Comparison of ENCODE assay signal across 12 cellular contexts in genomic region chr2:8452979-8453903, GRCh38.
DNase-seq lines count a peak whose midpoint lies in the region; ATAC-seq lines count a peak whose summit lies in the region.
"Had no signal": no experiment of that assay in that cellular context is flagged by ENCODE, and none has a peak within 500 bp of the region (broad histone marks: within the 10 kb centered on the region; RNA-seq: fewer than 3 reads in every experiment).

No MANE protein-coding gene starts in this region.

- POLR2A ChIA-PET in activated CD4-positive, alpha-beta memory T cell treated with anti-CD3 and anti-CD28 coated beads for 36 hours (lab: Charles Lee): interaction anchor here (0.9 to 2.2 kb wide), 4 partner anchors 14 to 90 kb away, joined by 3 to 12 read pairs (median 6); no protein-coding TSS in a partner anchor

- CTCF ChIA-PET in activated CD4-positive, alpha-beta memory T cell treated with anti-CD3 and anti-CD28 coated beads for 36 hours (lab: Charles Lee): interaction anchor here (0.9 kb wide), 1 partner anchor 92 kb away, joined by 4 read pairs; no protein-coding TSS in a partner anchor

- ATAC-seq in GM21381 (IDR thresholded peaks at IDR 0.05; ENCODE audit: unreplicated experiment) (no peak), HG03432 (IDR thresholded peaks at IDR 0.05; ENCODE audit: unreplicated experiment) (no peak), HG02623 (IDR thresholded peaks at IDR 0.05; ENCODE audit: unreplicated experiment) (no peak)

- H3K4me3 Mint-ChIP-seq in activated CD4-positive, alpha-beta memory T cell treated with anti-CD3 and anti-CD28 coated beads for 36 hours: no peak overlapping the region
- H3K4me3 Mint-ChIP-seq in immature natural killer cell: peak overlapping the region; percentile 17 to 99 (median 50)
- H3K4me3 Mint-ChIP-seq: HFFc6 had no signal

- H3K27ac Mint-ChIP-seq in activated CD4-positive, alpha-beta memory T cell treated with anti-CD3 and anti-CD28 coated beads for 36 hours: peak overlapping the region; percentile 58
- peak overlapping the region; percentile 86 to 100 (median 99) for H3K27ac Mint-ChIP-seq in immature natural killer cell
- H3K27ac Mint-ChIP-seq: HFFc6 had no signal

- no peaks in the 10 kb centered on the region for H3K9me3 Mint-ChIP-seq in activated CD4-positive, alpha-beta memory T cell treated with anti-CD3 and anti-CD28 coated beads for 36 hours
- H3K9me3 Mint-ChIP-seq in immature natural killer cell: no peaks in the 10 kb centered on the region
- H3K9me3 Mint-ChIP-seq: HFFc6 had no signal

- DNase-seq in stimulated activated CD4-positive, alpha-beta T cell treated with anti-CD3 and anti-CD28 coated beads, Interleukin-15, amount 100 ng/mL, for 24 hours: peak; percentile 32
- DNase-seq in stimulated activated CD4-positive, alpha-beta T cell treated with anti-CD3 and anti-CD28 coated beads, Interleukin-4, amount 100 ng/mL, for 4 hours: no peak
- DNase-seq in activated CD4-positive, alpha-beta memory T cell treated with anti-CD3 and anti-CD28 coated beads for 36 hours: peak; percentile 38
- DNase-seq in immature natural killer cell (no peak), HuH-7 (ENCODE audit: low spot score) (no peak)
- DNase-seq: aorta; HFFc6; stimulated activated CD4-positive, alpha-beta T cell treated with anti-CD3 and anti-CD28 coated beads, Interleukin-1b, Interleukin-23, amount 100 ng/mL, for 48 hours; uterus had no signal

- peaks cover 38% of the 10 kb centered on the region for H3K4me1 Mint-ChIP-seq in activated CD4-positive, alpha-beta memory T cell treated with anti-CD3 and anti-CD28 coated beads for 36 hours (ENCODE audit: low read depth)
- peaks cover 69 to 94% of the 10 kb centered on the region in 2 donors for H3K4me1 Mint-ChIP-seq in immature natural killer cell

- no peaks in the 10 kb centered on the region for H3K36me3 Mint-ChIP-seq in activated CD4-positive, alpha-beta memory T cell treated with anti-CD3 and anti-CD28 coated beads for 36 hours
- H3K36me3 Mint-ChIP-seq in immature natural killer cell: peaks cover 0 to 15% (median 10%) of the 10 kb centered on the region in 3 donors

- H3K27me3 Mint-ChIP-seq in activated CD4-positive, alpha-beta memory T cell treated with anti-CD3 and anti-CD28 coated beads for 36 hours: no peaks in the 10 kb centered on the region
- H3K27me3 Mint-ChIP-seq in immature natural killer cell (ENCODE audit: low read depth in 3 of 3): peaks cover 2 to 16% (median 8%) of the 10 kb centered on the region in 3 donors

- intact Hi-C loops in activated CD4-positive, alpha-beta memory T cell treated with anti-CD3 and anti-CD28 coated beads for 36 hours (cut with micrococcal nuclease): no loop called here

Comparison
In these comparisons a context has a peak if more than half of its experiments do, and no peak if none do; other contexts are left out.
1. DNase-seq: peak in stimulated activated CD4-positive, alpha-beta T cell treated with anti-CD3 and anti-CD28 coated beads, Interleukin-15, amount 100 ng/mL, for 24 hours (single experiment) and activated CD4-positive, alpha-beta memory T cell treated with anti-CD3 and anti-CD28 coated beads for 36 hours (single experiment); none in stimulated activated CD4-positive, alpha-beta T cell treated with anti-CD3 and anti-CD28 coated beads, Interleukin-4, amount 100 ng/mL, for 4 hours (0 of 2), immature natural killer cell (0 of 3) and HuH-7 (single experiment).